1 cellular context compared by ENCODE assay signal in the genomic region with DNA sequence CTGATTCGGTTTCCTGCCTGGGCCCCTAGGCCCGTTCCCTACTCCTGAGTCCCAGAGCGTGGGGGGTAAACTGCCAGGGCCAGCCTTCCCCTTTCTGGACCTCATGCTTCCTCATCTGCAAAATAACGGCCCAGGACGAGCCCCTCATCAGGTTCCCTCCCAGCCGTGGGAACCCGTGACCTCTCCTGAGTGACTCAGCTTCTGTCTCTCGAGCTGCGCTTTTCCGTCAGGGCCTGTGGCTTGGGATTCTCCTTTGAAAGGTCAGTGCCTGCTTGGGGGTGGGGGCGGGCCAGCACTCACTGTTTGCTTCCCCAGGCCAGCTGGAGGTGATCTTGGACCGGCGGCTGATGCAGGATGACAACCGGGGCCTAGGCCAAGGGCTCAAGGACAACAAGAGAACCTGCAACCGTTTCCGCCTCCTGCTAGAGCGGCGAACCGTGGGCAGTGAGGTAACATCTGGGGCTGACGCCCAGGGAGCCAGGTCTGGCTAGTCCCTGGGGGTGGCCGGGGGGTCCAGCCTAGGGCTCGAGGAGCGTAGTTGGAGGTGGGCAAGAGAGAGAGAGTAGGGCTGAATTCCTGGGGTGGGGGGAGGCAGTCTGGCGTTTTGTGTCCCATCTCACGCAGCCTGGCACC.
TF ChIP-seq lines count a peak whose summit lies in the region.

No MANE protein-coding gene starts in this region.

TF ChIP-seq in K562, 482 proteins besides CTCF, POLR2A, EP300 and RAD21 (continued from another document and continues in another):
- TF ChIP-seq CCAR2 (IDR thresholded peaks at IDR 0.05; ENCODE audit: low read depth, low read length) (no peak), ZBTB5 (IDR thresholded peaks at IDR 0.05) (no peak), LEF1 (IDR thresholded peaks at IDR 0.05) (0 out of 2 replicates have a peak, but pooled peaks have one; percentile 40), KAT7 (CRISPR knock-in tag; IDR thresholded peaks at IDR 0.05; ENCODE audit: borderline replicate concordance) (peak; percentile 34; the same call in 1 of the 2 replicates), LCOR (CRISPR knock-in tag; IDR thresholded peaks at IDR 0.05) (0 out of 2 replicates have a peak, but pooled peaks have one; percentile 30), ATF3 (IDR thresholded peaks at IDR 0.05) (peak; percentile 74), ATF3 (CRISPR knock-in tag; conservative IDR thresholded peaks at IDR 0.05) (no peak), TCF3 (CRISPR knock-in tag; IDR thresholded peaks at IDR 0.05) (0 out of 2 replicates have a peak, but pooled peaks have one; percentile 30), GABPA (tag; conservative IDR thresholded peaks at IDR 0.05; ENCODE audit: low read depth) (no peak), CREM (IDR thresholded peaks at IDR 0.05; ENCODE audit: low read depth) (peak; percentile 22; the same call in 1 of the 2 replicates), IRF9 (tag; IDR thresholded peaks at IDR 0.05) (no peak), MEIS2 (IDR thresholded peaks at IDR 0.05; ENCODE audit: partially characterized antibody) (peak; percentile 50), SP1 (CRISPR knock-in tag; IDR thresholded peaks at IDR 0.05) (peak; percentile 26; the same call in 1 of the 2 replicates), FOSL1 (tag; conservative IDR thresholded peaks at IDR 0.05) (peak; percentile 84), RCOR1 (IDR thresholded peaks at IDR 0.05; ENCODE audit: borderline replicate concordance in 1 of 2, low read depth in 2 of 2, low read length in 2 of 2) (peak in 1 of 2 experiments; percentile 40; a peak in 1 of 4 replicates), CBX3 (IDR thresholded peaks at IDR 0.05; ENCODE audit: borderline replicate concordance in 1 of 2, low read length in 2 of 2) (peak in 1 of 2 experiments; percentile 34; a peak in 1 of 3 replicates), ELF1 (tag; IDR thresholded peaks at IDR 0.05) (no peak), ZNF584 (CRISPR knock-in tag; IDR thresholded peaks at IDR 0.05; ENCODE audit: low read depth) (0 out of 2 replicates have a peak, but pooled peaks have one; percentile 58), SNIP1 (IDR thresholded peaks at IDR 0.05; ENCODE audit: low read depth) (no peak), TEAD4 (IDR thresholded peaks at IDR 0.05; ENCODE audit: low read length) (0 out of 2 replicates have a peak, but pooled peaks have one; percentile 38), TEAD4 (CRISPR knock-in tag; IDR thresholded peaks at IDR 0.05; ENCODE audit: borderline replicate concordance) (peak; percentile 76; the same call in 1 of the 2 replicates), CBFA2T3 (IDR thresholded peaks at IDR 0.05) (peak; percentile 54), ATF7 (IDR thresholded peaks at IDR 0.05) (peak; percentile 54; the same call in 1 of the 2 replicates), ZFP36 (IDR thresholded peaks at IDR 0.05; ENCODE audit: low read depth, low read length, partially characterized antibody) (peak; percentile 12), KLF16 (IDR thresholded peaks at IDR 0.05) (0 out of 2 replicates have a peak, but pooled peaks have one; percentile 32), TARDBP (IDR thresholded peaks at IDR 0.05) (no peak), ZNF79 (CRISPR knock-in tag; IDR thresholded peaks at IDR 0.05; ENCODE audit: low read depth) (no peak), TEAD2 (tag; IDR thresholded peaks at IDR 0.05) (peak; percentile 82)
- TF ChIP-seq, protein P1, sequence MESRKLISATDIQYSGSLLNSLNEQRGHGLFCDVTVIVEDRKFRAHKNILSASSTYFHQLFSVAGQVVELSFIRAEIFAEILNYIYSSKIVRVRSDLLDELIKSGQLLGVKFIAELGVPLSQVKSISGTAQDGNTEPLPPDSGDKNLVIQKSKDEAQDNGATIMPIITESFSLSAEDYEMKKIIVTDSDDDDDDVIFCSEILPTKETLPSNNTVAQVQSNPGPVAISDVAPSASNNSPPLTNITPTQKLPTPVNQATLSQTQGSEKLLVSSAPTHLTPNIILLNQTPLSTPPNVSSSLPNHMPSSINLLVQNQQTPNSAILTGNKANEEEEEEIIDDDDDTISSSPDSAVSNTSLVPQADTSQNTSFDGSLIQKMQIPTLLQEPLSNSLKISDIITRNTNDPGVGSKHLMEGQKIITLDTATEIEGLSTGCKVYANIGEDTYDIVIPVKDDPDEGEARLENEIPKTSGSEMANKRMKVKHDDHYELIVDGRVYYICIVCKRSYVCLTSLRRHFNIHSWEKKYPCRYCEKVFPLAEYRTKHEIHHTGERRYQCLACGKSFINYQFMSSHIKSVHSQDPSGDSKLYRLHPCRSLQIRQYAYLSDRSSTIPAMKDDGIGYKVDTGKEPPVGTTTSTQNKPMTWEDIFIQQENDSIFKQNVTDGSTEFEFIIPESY (CRISPR knock-in tag; IDR thresholded peaks at IDR 0.05) = peak; percentile 69; the same call in 1 of the 2 replicates
- TF ChIP-seq, protein P2, sequence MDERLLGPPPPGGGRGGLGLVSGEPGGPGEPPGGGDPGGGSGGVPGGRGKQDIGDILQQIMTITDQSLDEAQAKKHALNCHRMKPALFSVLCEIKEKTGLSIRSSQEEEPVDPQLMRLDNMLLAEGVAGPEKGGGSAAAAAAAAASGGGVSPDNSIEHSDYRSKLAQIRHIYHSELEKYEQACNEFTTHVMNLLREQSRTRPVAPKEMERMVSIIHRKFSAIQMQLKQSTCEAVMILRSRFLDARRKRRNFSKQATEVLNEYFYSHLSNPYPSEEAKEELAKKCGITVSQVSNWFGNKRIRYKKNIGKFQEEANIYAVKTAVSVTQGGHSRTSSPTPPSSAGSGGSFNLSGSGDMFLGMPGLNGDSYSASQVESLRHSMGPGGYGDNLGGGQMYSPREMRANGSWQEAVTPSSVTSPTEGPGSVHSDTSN (CRISPR knock-in tag; IDR thresholded peaks at IDR 0.05; ENCODE audit: low read depth) = no peak
- TF ChIP-seq, protein P2 (tag; conservative IDR thresholded peaks at IDR 0.05; ENCODE audit: low read depth) = 0 out of 2 replicates have a peak, but pooled peaks have one; percentile 12
- TF ChIP-seq, protein P3, sequence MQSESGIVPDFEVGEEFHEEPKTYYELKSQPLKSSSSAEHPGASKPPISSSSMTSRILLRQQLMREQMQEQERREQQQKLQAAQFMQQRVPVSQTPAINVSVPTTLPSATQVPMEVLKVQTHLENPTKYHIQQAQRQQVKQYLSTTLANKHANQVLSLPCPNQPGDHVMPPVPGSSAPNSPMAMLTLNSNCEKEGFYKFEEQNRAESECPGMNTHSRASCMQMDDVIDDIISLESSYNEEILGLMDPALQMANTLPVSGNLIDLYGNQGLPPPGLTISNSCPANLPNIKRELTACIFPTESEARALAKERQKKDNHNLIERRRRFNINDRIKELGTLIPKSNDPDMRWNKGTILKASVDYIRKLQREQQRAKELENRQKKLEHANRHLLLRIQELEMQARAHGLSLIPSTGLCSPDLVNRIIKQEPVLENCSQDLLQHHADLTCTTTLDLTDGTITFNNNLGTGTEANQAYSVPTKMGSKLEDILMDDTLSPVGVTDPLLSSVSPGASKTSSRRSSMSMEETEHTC (IDR thresholded peaks at IDR 0.05) = no peak
- TF ChIP-seq, protein P4, sequence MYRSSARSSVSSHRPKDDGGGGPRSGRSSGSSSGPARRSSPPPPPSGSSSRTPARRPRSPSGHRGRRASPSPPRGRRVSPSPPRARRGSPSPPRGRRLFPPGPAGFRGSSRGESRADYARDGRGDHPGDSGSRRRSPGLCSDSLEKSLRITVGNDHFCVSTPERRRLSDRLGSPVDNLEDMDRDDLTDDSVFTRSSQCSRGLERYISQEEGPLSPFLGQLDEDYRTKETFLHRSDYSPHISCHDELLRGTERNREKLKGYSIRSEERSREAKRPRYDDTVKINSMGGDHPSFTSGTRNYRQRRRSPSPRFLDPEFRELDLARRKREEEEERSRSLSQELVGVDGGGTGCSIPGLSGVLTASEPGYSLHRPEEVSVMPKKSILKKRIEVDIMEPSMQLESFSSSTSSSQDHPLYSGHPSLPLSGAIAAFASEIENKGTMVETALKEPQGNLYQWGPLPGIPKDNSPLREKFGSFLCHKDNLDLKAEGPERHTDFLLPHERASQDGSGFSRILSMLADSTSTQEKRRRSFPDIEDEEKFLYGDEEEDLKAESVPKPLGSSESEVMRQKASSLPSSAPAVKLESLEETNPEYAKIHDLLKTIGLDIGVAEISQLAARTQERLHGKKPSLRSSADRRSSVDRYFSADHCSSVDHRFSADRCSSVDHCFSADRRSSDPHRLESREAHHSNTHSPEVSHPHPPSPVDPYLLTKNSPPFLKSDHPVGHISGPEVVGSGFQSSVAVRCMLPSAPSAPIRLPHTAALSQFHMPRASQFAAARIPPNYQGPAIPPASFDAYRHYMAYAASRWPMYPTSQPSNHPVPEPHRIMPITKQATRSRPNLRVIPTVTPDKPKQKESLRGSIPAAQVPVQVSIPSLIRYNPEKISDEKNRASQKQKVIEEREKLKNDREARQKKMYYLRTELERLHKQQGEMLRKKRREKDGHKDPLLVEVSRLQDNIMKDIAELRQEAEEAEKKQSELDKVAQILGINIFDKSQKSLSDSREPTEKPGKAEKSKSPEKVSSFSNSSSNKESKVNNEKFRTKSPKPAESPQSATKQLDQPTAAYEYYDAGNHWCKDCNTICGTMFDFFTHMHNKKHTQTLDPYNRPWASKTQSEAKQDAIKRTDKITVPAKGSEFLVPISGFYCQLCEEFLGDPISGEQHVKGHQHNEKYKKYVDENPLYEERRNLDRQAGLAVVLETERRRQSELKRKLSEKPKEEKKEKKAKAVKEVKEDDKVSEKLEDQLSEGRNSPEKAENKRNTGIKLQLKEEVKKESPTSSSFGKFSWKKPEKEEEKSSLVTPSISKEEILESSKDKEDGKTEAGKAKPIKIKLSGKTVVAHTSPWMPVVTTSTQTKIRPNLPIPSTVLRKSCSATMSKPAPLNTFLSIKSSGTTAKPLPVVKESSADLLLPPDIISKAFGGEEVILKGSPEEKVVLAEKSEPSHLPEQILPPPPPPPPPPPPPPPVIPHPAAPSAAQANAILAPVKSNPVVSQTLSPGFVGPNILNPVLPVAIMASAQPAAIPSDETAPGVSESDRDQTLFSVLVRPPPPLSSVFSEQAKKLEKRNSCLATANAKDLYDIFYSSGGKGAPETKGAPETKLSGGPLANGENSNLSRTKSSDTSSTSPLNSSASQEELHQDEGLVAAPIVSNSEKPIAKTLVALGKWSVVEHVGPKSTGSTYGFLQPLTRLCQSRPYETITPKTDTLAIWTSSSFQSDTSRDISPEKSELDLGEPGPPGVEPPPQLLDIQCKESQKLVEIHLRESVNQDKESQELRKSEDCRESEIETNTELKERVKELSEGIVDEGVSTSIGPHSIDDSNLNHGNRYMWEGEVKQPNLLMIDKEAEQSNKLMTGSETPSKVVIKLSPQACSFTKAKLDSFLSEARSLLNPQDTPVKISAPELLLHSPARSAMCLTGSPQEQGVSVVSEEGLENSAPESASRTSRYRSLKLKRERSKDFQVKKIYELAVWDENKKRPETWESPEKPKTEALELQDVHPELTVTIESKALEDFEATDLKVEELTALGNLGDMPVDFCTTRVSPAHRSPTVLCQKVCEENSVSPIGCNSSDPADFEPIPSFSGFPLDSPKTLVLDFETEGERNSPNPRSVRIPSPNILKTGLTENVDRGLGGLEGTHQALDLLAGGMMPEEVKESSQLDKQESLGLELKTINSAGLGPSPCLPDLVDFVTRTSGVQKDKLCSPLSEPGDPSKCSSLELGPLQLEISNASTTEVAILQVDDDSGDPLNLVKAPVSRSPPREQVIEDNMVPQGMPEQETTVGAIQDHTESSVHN (IDR thresholded peaks at IDR 0.05; ENCODE audit: borderline replicate concordance in 1 of 2, low read depth in 1 of 2) = peak in 1 of 2 experiments; percentile 89; a peak in 2 of 4 replicates
